8 cellular contexts compared by ENCODE assay signal in genomic region chr16:78705694-78706093, GRCh38.
DNase-seq lines count a peak whose midpoint lies in the region; ATAC-seq and TF ChIP-seq lines count a peak whose summit lies in the region.

No MANE protein-coding gene starts in this region.

- CTCF ChIA-PET in RWPE1 (lab: Yijun Ruan, JAX), result interaction anchor here (0.6 to 1.5 kb wide), 7 partner anchors 13 to 1761 kb away, joined by 3 to 4 read pairs (median 3); no protein-coding TSS in a partner anchor

- H3K27ac ChIP-seq in RWPE1, result no peak overlapping the region

- ATAC-seq in GM18502 (IDR thresholded peaks at IDR 0.05; ENCODE audit: poor library complexity, unreplicated experiment) (no peak), GM18907 (IDR thresholded peaks at IDR 0.05; ENCODE audit: unreplicated experiment) (no peak)

- no peak overlapping the region for H3K27ac Mint-ChIP-seq in activated T-helper 2 cell treated with anti-CD3 and anti-CD28 coated beads, Interferon-gamma antibody, Interleukin-2, Interleukin-4, amounts not matched to agents 10 μg/mL and 5 μg/mL and 100 μg/mL, durations not matched to agents 14 hours and 24 hours and 36 hours

- peaks cover 6% of the 10 kb centered on the region for H3K4me1 Mint-ChIP-seq in activated T-helper 2 cell treated with anti-CD3 and anti-CD28 coated beads, Interferon-gamma antibody, Interleukin-2, Interleukin-4, amounts not matched to agents 10 μg/mL and 5 μg/mL and 100 μg/mL, durations not matched to agents 14 hours and 24 hours and 36 hours (ENCODE audit: low read depth)

- POLR2A ChIA-PET in RWPE1 (lab: Yijun Ruan, JAX; ENCODE audit: low non-redundant PET), result no interaction called here

- H3K36me3 Mint-ChIP-seq in activated T-helper 2 cell treated with anti-CD3 and anti-CD28 coated beads, Interferon-gamma antibody, Interleukin-2, Interleukin-4, amounts not matched to agents 10 μg/mL and 5 μg/mL and 100 μg/mL, durations not matched to agents 14 hours and 24 hours and 36 hours (ENCODE audit: low read depth), result peaks cover 2% of the 10 kb centered on the region

- H3K27me3 Mint-ChIP-seq in activated T-helper 2 cell treated with anti-CD3 and anti-CD28 coated beads, Interferon-gamma antibody, Interleukin-2, Interleukin-4, amounts not matched to agents 10 μg/mL and 5 μg/mL and 100 μg/mL, durations not matched to agents 14 hours and 24 hours and 36 hours (ENCODE audit: low read depth), result peaks cover 4% of the 10 kb centered on the region

- peaks cover 4% of the 10 kb centered on the region for H3K9me3 Mint-ChIP-seq in activated T-helper 2 cell treated with anti-CD3 and anti-CD28 coated beads, Interferon-gamma antibody, Interleukin-2, Interleukin-4, amounts not matched to agents 10 μg/mL and 5 μg/mL and 100 μg/mL, durations not matched to agents 14 hours and 24 hours and 36 hours

- TF ChIP-seq CTCF in GM12872 (IDR thresholded peaks at IDR 0.05; ENCODE audit: insufficient read depth, low read depth, low read length) (peak; percentile 42; the same call in 2 of the 3 replicates), RWPE1 (conservative IDR thresholded peaks at IDR 0.05; ENCODE audit: low read depth) (no peak)

- peak; percentile 11 to 22 for DNase-seq in AML-193 (lab: John Stamatoyannopoulos, UW)
- peak; percentile 34 for DNase-seq in RWPE1 (ENCODE audit: low spot score)
- peak; percentile 24 for DNase-seq in iPS-NIHi11 (ENCODE audit: low spot score)
- no peak for DNase-seq in activated T-helper 2 cell treated with anti-CD3 and anti-CD28 coated beads, Interferon-gamma antibody, Interleukin-2, Interleukin-4, amounts not matched to agents 10 μg/mL and 5 μg/mL and 100 μg/mL, durations not matched to agents 14 hours and 24 hours and 36 hours (ENCODE audit: low spot score)
- DNase-seq in GM03348 (ENCODE audit: low spot score), result no peak

- H3K4me3 Mint-ChIP-seq in activated T-helper 2 cell treated with anti-CD3 and anti-CD28 coated beads, Interferon-gamma antibody, Interleukin-2, Interleukin-4, amounts not matched to agents 10 μg/mL and 5 μg/mL and 100 μg/mL, durations not matched to agents 14 hours and 24 hours and 36 hours (ENCODE audit: low read depth), result no peak overlapping the region

- intact Hi-C loops in activated T-helper 2 cell treated with anti-CD3 and anti-CD28 coated beads, Interferon-gamma antibody, Interleukin-2, Interleukin-4, amounts not matched to agents 10 μg/mL and 5 μg/mL and 100 μg/mL, durations not matched to agents 14 hours and 24 hours and 36 hours (cut with micrococcal nuclease), result loop anchor here (1.0 to 10.0 kb wide), 7 partner anchors 37 to 1762 kb away; no protein-coding TSS in a partner anchor

Comparison
In these comparisons a context has a peak if more than half of its experiments do, and no peak if none do; other contexts are left out.
1. DNase-seq: peak in AML-193 (2 of 2), RWPE1 (single experiment) and iPS-NIHi11 (single experiment); none in activated T-helper 2 cell treated with anti-CD3 and anti-CD28 coated beads, Interferon-gamma antibody, Interleukin-2, Interleukin-4, amounts not matched to agents 10 μg/mL and 5 μg/mL and 100 μg/mL, durations not matched to agents 14 hours and 24 hours and 36 hours (single experiment) and GM03348 (single experiment).